In the genomic region with DNA sequence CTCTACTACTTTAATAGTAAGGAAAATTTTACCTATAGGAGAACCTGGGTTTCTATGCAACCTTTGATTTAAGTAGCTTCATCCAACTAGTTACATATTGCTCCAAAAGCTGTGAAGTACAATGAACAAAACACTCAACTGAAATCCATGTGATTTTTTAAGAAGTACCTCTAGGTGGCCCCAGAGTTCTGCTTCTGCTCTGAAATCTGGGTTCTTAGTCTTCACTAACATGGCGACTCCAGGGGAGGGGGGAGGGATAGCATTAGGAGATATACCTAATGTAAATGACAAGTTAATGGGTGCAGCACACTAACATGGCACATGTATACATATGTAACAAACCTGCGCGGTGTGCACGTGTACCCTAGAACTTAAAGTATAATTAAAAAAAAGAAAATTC, we compare ENCODE assay signal across 9 cellular contexts.
DNase-seq lines count a peak whose midpoint lies in the region; ATAC-seq and TF ChIP-seq lines count a peak whose summit lies in the region.
"Had no signal": no experiment of that assay in that cellular context is flagged by ENCODE, and none has a peak within 500 bp of the region (broad histone marks: within the 10 kb centered on the region; RNA-seq: fewer than 3 reads in every experiment).

No MANE protein-coding gene starts in this region.

- intact Hi-C loops in sciatic nerve (cut with DNase I): no loop called here

- TF ChIP-seq POLR2A in erythroblast (IDR thresholded peaks at IDR 0.05; ENCODE audit: low read length): no peak

- DNase-seq in AG08396 (ENCODE audit: low spot score) (peak; percentile 43), NCI-H774 (lab: John Stamatoyannopoulos, UW) (peak; percentile 5), erythroblast (lab: John Stamatoyannopoulos, UW) (peak; percentile 34 to 35), activated gamma-delta T cell treated with Interleukin-2 at 50 U/mL for 16 hours (no peak), sciatic nerve (ENCODE audit: low spot score) (no peak)
- DNase-seq in effector CD4-positive, alpha-beta T cell: no peak
- DNase-seq: heart left ventricle had no signal

- ATAC-seq in GM18498 (IDR thresholded peaks at IDR 0.05; ENCODE audit: unreplicated experiment) (peak; percentile 67), HG02981 (IDR thresholded peaks at IDR 0.05; ENCODE audit: unreplicated experiment) (peak; percentile 75), sciatic nerve (no peak)

Comparison
In these comparisons a context has a peak if more than half of its experiments do, and no peak if none do; other contexts are left out.
1. DNase-seq: peak in AG08396 (single experiment), NCI-H774 (single experiment) and erythroblast (2 of 2); none in activated gamma-delta T cell treated with Interleukin-2 at 50 U/mL for 16 hours (single experiment), effector CD4-positive, alpha-beta T cell (single experiment) and sciatic nerve (single experiment).